19 cellular contexts compared by ENCODE assay signal in genomic region chr18:31649449-31649848, GRCh38. TPM values are rescaled to one million over a fixed set of nuclear protein-coding genes. Genes with fewer than 3 reads are reported as not detected.
"Had no signal": no experiment of that assay in that cellular context is flagged by ENCODE, and none has a peak within 500 bp of the region (broad histone marks: within the 10 kb centered on the region; RNA-seq: fewer than 3 reads in every experiment).

No MANE protein-coding gene starts in this region.

- H3K27me3 ChIP-seq: brain microvascular endothelial cell, testis had no signal

- FAIRE-seq: endometrium, frontal cortex had no signal

- H3K9me3 Mint-ChIP-seq: activated CD4-positive, alpha-beta memory T cell treated with anti-CD3 and anti-CD28 coated beads, Interleukin-2, amount 10 ng/mL, durations not matched to agents 7 days and 5 days; central memory CD8-positive, alpha-beta T cell; nephron; stimulated activated memory B cell treated with anti-CD40 and anti-IgM and Interleukin-4, amounts not matched to agents 10 μg/mL and 1 μg/mL and 100 μg/mL, for 72 hours had no signal

- H3K9me3 ChIP-seq: testis had no signal

- H3K27ac ChIP-seq: brain microvascular endothelial cell, testis, WERI-Rb-1 had no signal

- H3K4me1 ChIP-seq: testis had no signal

- H3K4me3 ChIP-seq: testis had no signal

- H3K27ac Mint-ChIP-seq: activated CD4-positive, alpha-beta memory T cell treated with anti-CD3 and anti-CD28 coated beads, Interleukin-2, amount 10 ng/mL, durations not matched to agents 7 days and 5 days; activated CD8-positive, alpha-beta memory T cell treated with anti-CD3 and anti-CD28 coated beads, Interleukin-2, amount 10 ng/mL, durations not matched to agents 7 days and 5 days; activated naive CD8-positive, alpha-beta T cell; stimulated activated memory B cell treated with anti-CD40 and anti-IgM and Interleukin-4, amounts not matched to agents 10 μg/mL and 1 μg/mL and 100 μg/mL, for 72 hours had no signal

- ATAC-seq: activated CD8-positive, alpha-beta memory T cell treated with anti-CD3 and anti-CD28 coated beads, Interleukin-2, amount 10 ng/mL, durations not matched to agents 7 days and 5 days; left ventricle myocardium superior; sciatic nerve had no signal

- H3K36me3 ChIP-seq: brain microvascular endothelial cell, WERI-Rb-1 had no signal

- H3K4me3 Mint-ChIP-seq: activated CD4-positive, alpha-beta memory T cell treated with anti-CD3 and anti-CD28 coated beads, Interleukin-2, amount 10 ng/mL, durations not matched to agents 7 days and 5 days; activated CD8-positive, alpha-beta memory T cell treated with anti-CD3 and anti-CD28 coated beads, Interleukin-2, amount 10 ng/mL, durations not matched to agents 7 days and 5 days; activated naive CD8-positive, alpha-beta T cell; central memory CD8-positive, alpha-beta T cell; nephron; stimulated activated memory B cell treated with anti-CD40 and anti-IgM and Interleukin-4, amounts not matched to agents 10 μg/mL and 1 μg/mL and 100 μg/mL, for 72 hours had no signal

- DNase-seq: activated CD4-positive, alpha-beta memory T cell treated with anti-CD3 and anti-CD28 coated beads, Interleukin-2, amount 10 ng/mL, durations not matched to agents 7 days and 5 days; activated CD4-positive, alpha-beta T cell treated with anti-CD3 and anti-CD28 coated beads for 48 hours; activated CD8-positive, alpha-beta memory T cell treated with anti-CD3 and anti-CD28 coated beads, Interleukin-2, amount 10 ng/mL, durations not matched to agents 7 days and 5 days; amygdala; cortex of kidney; erythroblast; left ventricle myocardium superior; stimulated activated CD4-positive, alpha-beta T cell treated with anti-CD3 and anti-CD28 coated beads, Interleukin-4, amount 100 ng/mL, for 24 hours; testis; WERI-Rb-1 had no signal

- H3K36me3 Mint-ChIP-seq: activated CD8-positive, alpha-beta memory T cell treated with anti-CD3 and anti-CD28 coated beads, Interleukin-2, amount 10 ng/mL, durations not matched to agents 7 days and 5 days; stimulated activated memory B cell treated with anti-CD40 and anti-IgM and Interleukin-4, amounts not matched to agents 10 μg/mL and 1 μg/mL and 100 μg/mL, for 72 hours had no signal

RNA-seq across cellular contexts. Expression of gene TTR, which starts 57.8 kb away (rescaled TPM):
- total RNA-seq: activated CD4-positive, alpha-beta memory T cell treated with anti-CD3 and anti-CD28 coated beads, Interleukin-2, amount 10 ng/mL, durations not matched to agents 7 days and 5 days; activated CD8-positive, alpha-beta memory T cell treated with anti-CD3 and anti-CD28 coated beads, Interleukin-2, amount 10 ng/mL, durations not matched to agents 7 days and 5 days; left ventricle myocardium superior; sciatic nerve; T-helper 2 cell treated with Interferon-gamma antibody and Interleukin-4, amounts not matched to agents 100 ng/mL and 5 ng/mL, for 36 hours had no signal
